ENCODE assay signal across 24 cellular contexts in genomic region chr5:122175852-122176251, GRCh38. TPM values are rescaled to one million over a fixed set of nuclear protein-coding genes. Genes with fewer than 3 reads are reported as not detected.
"Had no signal": no experiment of that assay in that cellular context is flagged by ENCODE, and none has a peak within 500 bp of the region (broad histone marks: within the 10 kb centered on the region; RNA-seq: fewer than 3 reads in every experiment).

No MANE protein-coding gene starts in this region.

- H3K4me1 ChIP-seq: lower lobe of right lung, psoas muscle, right lobe of liver had no signal

- H3K9me3 ChIP-seq: esophagus muscularis mucosa, left ventricle myocardium inferior, lower lobe of right lung, psoas muscle, right lobe of liver, suprapubic skin, thyroid gland had no signal

- H3K4me3 ChIP-seq: esophagus muscularis mucosa, hepatocyte, left ventricle myocardium inferior, lower lobe of right lung, psoas muscle, right lobe of liver, suprapubic skin, thyroid gland had no signal

- DNase-seq: effector memory CD8-positive, alpha-beta T cell; foreskin melanocyte; head of caudate nucleus; kidney; left cardiac atrium; left ventricle myocardium inferior; lower lobe of right lung; naive B cell; nephron progenitor cell; psoas muscle; retina; right lobe of liver; stimulated activated CD4-positive, alpha-beta T cell treated with anti-CD3 and anti-CD28 coated beads, Interleukin-4, amount 100 ng/mL, for 1 hour; stimulated activated CD8-positive, alpha-beta memory T cell treated with anti-CD3 and anti-CD28 coated beads, Interleukin-4, amount 100 ng/mL, for 48 hours; stimulated activated naive CD8-positive, alpha-beta T cell treated with anti-CD3 and anti-CD28 coated beads, Interleukin-15, Interleukin-2, amounts not matched to agents 100 U/mL and 50 U/mL, for 24 hours; thyroid gland had no signal

- H3K4me2 ChIP-seq: hepatocyte had no signal

- H3K79me2 ChIP-seq: hepatocyte had no signal

- H3K4me3 Mint-ChIP-seq: effector memory CD8-positive, alpha-beta T cell; memory B cell; nephron progenitor cell; stimulated activated effector memory CD8-positive, alpha-beta T cell treated with anti-CD3 and anti-CD28 coated beads, Interleukin-12 subunit alpha, Interleukin-12 subunit beta, amount 100 ng/mL, for 72 hours; type B pancreatic cell had no signal

- H3K27me3 ChIP-seq: esophagus muscularis mucosa, hepatocyte, right lobe of liver, suprapubic skin, thyroid gland had no signal

- H3K36me3 ChIP-seq: esophagus muscularis mucosa, left ventricle myocardium inferior, lower lobe of right lung, right lobe of liver, suprapubic skin, thyroid gland had no signal

- ATAC-seq: effector memory CD8-positive, alpha-beta T cell; lower lobe of right lung; psoas muscle; right lobe of liver; stimulated activated effector memory CD8-positive, alpha-beta T cell treated with anti-CD3 and anti-CD28 coated beads, Interleukin-12 subunit alpha, Interleukin-12 subunit beta, amount 100 ng/mL, for 72 hours; stimulated activated naive CD8-positive, alpha-beta T cell treated with anti-CD3 and anti-CD28 coated beads, Interleukin-15, Interleukin-2, amounts not matched to agents 100 U/mL and 50 U/mL, for 24 hours had no signal

- H3K27ac ChIP-seq: epithelial cell of prostate, esophagus muscularis mucosa, hepatocyte, left ventricle myocardium inferior, lower lobe of right lung, psoas muscle, right lobe of liver, suprapubic skin, thyroid gland had no signal

- H3K27me3 Mint-ChIP-seq: effector memory CD8-positive, alpha-beta T cell; naive B cell; type B pancreatic cell had no signal

- H3K9me3 Mint-ChIP-seq: stimulated activated effector memory CD8-positive, alpha-beta T cell treated with anti-CD3 and anti-CD28 coated beads, Interleukin-12 subunit alpha, Interleukin-12 subunit beta, amount 100 ng/mL, for 72 hours; type B pancreatic cell had no signal

- H3K27ac Mint-ChIP-seq: effector memory CD8-positive, alpha-beta T cell; memory B cell; naive B cell; stimulated activated effector memory CD8-positive, alpha-beta T cell treated with anti-CD3 and anti-CD28 coated beads, Interleukin-12 subunit alpha, Interleukin-12 subunit beta, amount 100 ng/mL, for 72 hours; type B pancreatic cell had no signal

- H2AFZ ChIP-seq: hepatocyte had no signal

- H3K4me1 Mint-ChIP-seq: stimulated activated effector memory CD8-positive, alpha-beta T cell treated with anti-CD3 and anti-CD28 coated beads, Interleukin-12 subunit alpha, Interleukin-12 subunit beta, amount 100 ng/mL, for 72 hours had no signal

- FAIRE-seq: kidney, urothelium cell line had no signal

RNA-seq across cellular contexts. Expression of gene ZNF474, which starts 46.5 kb away (rescaled TPM):
- total RNA-seq: left ventricle myocardium inferior had no signal
